8 cellular contexts compared by ENCODE assay signal in genomic region chr5:177516601-177517568, GRCh38. TPM values are rescaled to one million over a fixed set of nuclear protein-coding genes. Genes with fewer than 3 reads are reported as not detected.
DNase-seq lines count a peak whose midpoint lies in the region; ATAC-seq and TF ChIP-seq lines count a peak whose summit lies in the region.

Gene DDX41 (minus strand): TSS chr5:177516961. CDS start chr5:177516945, 16 bp downstream.

- H3K36me3 Mint-ChIP-seq in activated naive CD8-positive, alpha-beta T cell: peaks cover 15% of the 10 kb centered on the region

- DNase-seq in GM10266 (ENCODE audit: extremely low spot score) (peak; percentile 99), NCI-H1092 (lab: John Stamatoyannopoulos, UW) (peak; percentile 94), SKM-1 treated with dmso at 0.1 percent for 144 hours (lab: John Stamatoyannopoulos, UW; ENCODE audit: unreplicated experiment) (peak; percentile 95), glomerular endothelial cell (ENCODE audit: extremely low read depth, low read depth, low spot score) (peak; percentile 97), occipital lobe (lab: John Stamatoyannopoulos, UW) (peak; percentile 96)

- no peaks in the 10 kb centered on the region for H3K9me3 Mint-ChIP-seq in activated naive CD8-positive, alpha-beta T cell (ENCODE audit: low read depth)

- peak within 1 kb of the TSS; percentile 92 for H3K27ac Mint-ChIP-seq in activated naive CD8-positive, alpha-beta T cell

- peaks cover 47% of the 10 kb centered on the region for H3K4me1 Mint-ChIP-seq in activated naive CD8-positive, alpha-beta T cell (ENCODE audit: low read depth)

- ATAC-seq in HG02588 (IDR thresholded peaks at IDR 0.05; ENCODE audit: unreplicated experiment): peak; percentile 74

- peak within 1 kb of the TSS; percentile 95 for H3K4me3 Mint-ChIP-seq in activated naive CD8-positive, alpha-beta T cell

- peak within 1 kb of the TSS; percentile 74 for H3K27ac ChIP-seq in temporal lobe (ENCODE audit: low read depth, low read length)

- H3K27me3 Mint-ChIP-seq in activated naive CD8-positive, alpha-beta T cell: no peaks in the 10 kb centered on the region

- TF ChIP-seq CTCF in GM10266 (IDR thresholded peaks at IDR 0.05; ENCODE audit: control insufficient read depth, insufficient read depth, low read depth, missing control alignments): peak; percentile 8

RNA-seq across cellular contexts. Expression of gene DDX41, which starts in this region (rescaled TPM):
- total RNA-seq in glomerular endothelial cell (102 and 115 TPM in 2 replicates), occipital lobe (63.5 TPM), temporal lobe (79.2 TPM)

Comparison
In these comparisons a context has a peak if more than half of its experiments do, and no peak if none do; other contexts are left out.
1. Peak in every context shown above with its lines: DNase-seq, ATAC-seq and H3K27ac ChIP-seq.